In the genomic region with DNA sequence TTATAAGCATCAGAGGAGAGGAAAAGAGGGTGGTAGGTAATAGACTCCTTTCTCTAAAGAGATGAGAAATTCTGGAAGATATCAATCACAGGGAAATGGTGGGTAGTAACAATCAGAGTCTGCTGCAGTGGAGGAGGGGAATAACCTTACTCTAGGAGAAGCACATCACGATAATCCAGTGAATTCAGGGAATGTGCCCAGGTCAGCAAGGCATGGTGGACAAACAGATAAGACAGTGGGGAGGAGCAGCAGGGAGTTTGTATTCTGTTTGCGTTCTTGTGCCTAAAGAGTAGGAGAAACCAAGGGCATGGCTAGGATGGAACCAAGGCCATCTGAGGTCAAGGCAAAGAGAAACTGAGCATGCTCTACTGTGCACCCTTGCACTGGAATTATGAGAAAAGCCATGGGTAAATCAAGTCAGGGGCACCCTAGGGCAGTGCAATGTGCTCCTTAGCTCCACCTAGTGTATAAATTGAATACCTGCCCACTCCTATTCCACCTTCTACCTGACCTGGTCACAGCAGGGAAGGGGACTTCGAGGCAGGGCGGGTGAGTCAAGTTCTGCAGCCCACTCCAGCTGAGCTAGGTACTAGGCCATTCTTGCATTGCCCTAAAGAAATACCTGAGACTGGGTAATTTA, we compare ENCODE assay signal across 10 cellular contexts. TPM values are rescaled to one million over a fixed set of nuclear protein-coding genes. Genes with fewer than 3 reads are reported as not detected.
A peak's percentile ranks its signal among the peaks of the same experiment; 100 is the strongest.
DNase-seq lines count a peak whose midpoint lies in the region; ATAC-seq and TF ChIP-seq lines count a peak whose summit lies in the region.
"Had no signal": no experiment of that assay in that cellular context is flagged by ENCODE, and none has a peak within 500 bp of the region (broad histone marks: within the 10 kb centered on the region; RNA-seq: fewer than 3 reads in every experiment).

No MANE protein-coding gene starts in this region.

- intact Hi-C loops in testis (cut with DNase I; ENCODE audit: low total_unique reads), result no loop called here

- POLR2A ChIA-PET in BJ (lab: Charles Lee), result no interaction called here

- ATAC-seq in HG03442 (IDR thresholded peaks at IDR 0.05; ENCODE audit: unreplicated experiment), result no peak

- H3K27ac ChIP-seq in Peyer's patch (no peak overlapping the region), testis (no peak overlapping the region)

- DNase-seq in BJ (ENCODE audit: low read depth), result no peak
- DNase-seq in GM20000 (ENCODE audit: low spot score), result peak; percentile 29
- DNase-seq in Peyer's patch, result no peak
- peak; percentile 56 for DNase-seq in iPS-NIHi7 (ENCODE audit: extremely low spot score)
- no peak for DNase-seq in GF-D8 (lab: John Stamatoyannopoulos, UW)
- DNase-seq in NCI-H526 treated with DMSO at 0.1 percent for 48 hours (lab: John Stamatoyannopoulos, UW), result no peak
- no peak for DNase-seq in testis
- DNase-seq: activated T-cell treated with anti-CD3 and anti-CD28 coated beads, Interleukin-2, amount 50 U/mL, for 1 hour; NCI-H146 had no signal

- 68 to 83% methylated on average over 4 of the region's 4 CpGs for WGBS in testis, 2 donors

- H3K36me3 ChIP-seq in BJ (ENCODE audit: control insufficient read depth, insufficient read depth, low read length), result no peaks in the 10 kb centered on the region
- no peaks in the 10 kb centered on the region for H3K36me3 ChIP-seq in Peyer's patch
- no peaks in the 10 kb centered on the region for H3K36me3 ChIP-seq in testis (ENCODE audit: low read depth, missing control alignments)

- H3K4me3 ChIP-seq in BJ (ENCODE audit: low read depth, low read length), result no peak overlapping the region
- H3K4me3 ChIP-seq in Peyer's patch, result no peak overlapping the region
- no peak overlapping the region for H3K4me3 ChIP-seq in testis

- no peaks in the 10 kb centered on the region for H3K4me1 ChIP-seq in Peyer's patch
- no peaks in the 10 kb centered on the region for H3K4me1 ChIP-seq in testis

- CTCF ChIA-PET in BJ (lab: Yijun Ruan, JAX), result interaction anchor here (1.1 to 3.5 kb wide), 6 partner anchors 9 to 103 kb away, joined by 3 to 14 read pairs (median 4); no protein-coding TSS in a partner anchor

- no peaks in the 10 kb centered on the region for H3K9me3 ChIP-seq in Peyer's patch
- no peaks in the 10 kb centered on the region for H3K9me3 ChIP-seq in testis

- H3K27me3 ChIP-seq in BJ (ENCODE audit: control insufficient read depth, insufficient read depth, low read length) (0 out of 2 replicates have a peak, but pooled peaks cover 1% of the 10 kb centered on the region), Peyer's patch (no peaks in the 10 kb centered on the region), testis (no peaks in the 10 kb centered on the region)

- no peak for TF ChIP-seq POLR2A in Peyer's patch (IDR thresholded peaks at IDR 0.05)
- no peak for TF ChIP-seq POLR2A in testis (IDR thresholded peaks at IDR 0.05)

- TF ChIP-seq CTCF in BJ (IDR thresholded peaks at IDR 0.05; ENCODE audit: insufficient read depth, low read depth, low read length) (peak; percentile 51), GM20000 (IDR thresholded peaks at IDR 0.05; ENCODE audit: extremely low read depth, missing control alignments) (peak; percentile 46), Peyer's patch (IDR thresholded peaks at IDR 0.05) (peak in 4 of 6 experiments; percentile 45 to 60 (median 60)), testis (IDR thresholded peaks at IDR 0.05) (peak in 1 of 3 experiments; percentile 10)

RNA-seq across cellular contexts. Expression of gene RETREG1, which starts 31.6 kb away (rescaled TPM):
- polyA plus RNA-seq in BJ (2011; rRNA removed) (0.04 and 0.06 TPM in 2 replicates), testis (ENCODE audit: insufficient read depth, low read depth, low replicate concordance) (103 TPM)
- polyA minus RNA-seq in BJ (2011; rRNA and poly(A)+ RNA removed), result 0.14 TPM in 1 of 2 replicates, not detected in the other
- total RNA-seq in Peyer's patch (10 to 100 TPM; 11.6 to 70.1 (median 19.4) TPM), testis (10 to 100 TPM; 24.8 to 55.4 TPM)

Comparison
In these comparisons a context has a peak if more than half of its experiments do, and no peak if none do; other contexts are left out.
1. DNase-seq: peak in GM20000 (single experiment) and iPS-NIHi7 (single experiment); none in BJ (single experiment), Peyer's patch (0 of 3), GF-D8 (single experiment), NCI-H526 treated with DMSO at 0.1 percent for 48 hours (single experiment) and testis (single experiment).